In genomic region chr15:92817339-92817886, GRCh38 we compare ENCODE assay signal across 1 cellular context.
A peak's percentile ranks its signal among the peaks of the same experiment; 100 is the strongest.
TF ChIP-seq lines count a peak whose summit lies in the region.

No MANE protein-coding gene starts in this region.

TF ChIP-seq in K562, 482 proteins besides CTCF, POLR2A, EP300 and RAD21 (continued from another document and continues in another):
- TF ChIP-seq ZNF561 (CRISPR knock-in tag; conservative IDR thresholded peaks at IDR 0.05) (no peak), TEAD4 (IDR thresholded peaks at IDR 0.05; ENCODE audit: low read length) (no peak), TEAD4 (CRISPR knock-in tag; IDR thresholded peaks at IDR 0.05; ENCODE audit: borderline replicate concordance) (no peak), SOX6 (IDR thresholded peaks at IDR 0.05) (peak; percentile 34; the same call in 1 of the 2 replicates), ZBTB7A (IDR thresholded peaks at IDR 0.05; ENCODE audit: borderline replicate concordance, control insufficient read depth, low read depth, low read length) (no peak), ZNF41 (CRISPR knock-in tag; conservative IDR thresholded peaks at IDR 0.05) (no peak), TEAD1 (CRISPR knock-in tag; IDR thresholded peaks at IDR 0.05) (no peak), E2F4 (CRISPR knock-in tag; IDR thresholded peaks at IDR 0.05; ENCODE audit: low read depth) (no peak), CCNT2 (IDR thresholded peaks at IDR 0.05; ENCODE audit: borderline replicate concordance, extremely low read depth, insufficient read length, low read depth, low read length) (no peak), PKNOX1 (IDR thresholded peaks at IDR 0.05) (peak; percentile 87), BMI1 (IDR thresholded peaks at IDR 0.05; ENCODE audit: low read length) (no peak), MCM3 (IDR thresholded peaks at IDR 0.05) (no peak), GTF3C2 (IDR thresholded peaks at IDR 0.05; ENCODE audit: borderline replicate concordance, extremely low read depth, insufficient read length) (no peak), SMARCB1 (IDR thresholded peaks at IDR 0.05; ENCODE audit: insufficient read length, low read depth) (peak; percentile 69), ZNF778 (CRISPR knock-in tag; IDR thresholded peaks at IDR 0.05) (no peak), PYGO2 (tag; IDR thresholded peaks at IDR 0.05) (no peak), GABPB1 (CRISPR knock-in tag; IDR thresholded peaks at IDR 0.05) (0 out of 2 replicates have a peak, but pooled peaks have one; percentile 26), NFIX (CRISPR knock-in tag; IDR thresholded peaks at IDR 0.05; ENCODE audit: low read depth) (no peak), OTX1 (CRISPR knock-in tag; IDR thresholded peaks at IDR 0.05) (no peak), RFX5 (IDR thresholded peaks at IDR 0.05; ENCODE audit: low read depth, low read length) (no peak), FOSL1 (tag; conservative IDR thresholded peaks at IDR 0.05) (0 out of 2 replicates have a peak, but pooled peaks have one; percentile 9), HDAC1 (IDR thresholded peaks at IDR 0.05) (peak; percentile 49 to 55; a peak in 1 of 4 replicates), MTA2 (IDR thresholded peaks at IDR 0.05; ENCODE audit: low read depth) (peak; percentile 29; the same call in 1 of the 2 replicates), GATA2 (CRISPR knock-in tag; IDR thresholded peaks at IDR 0.05) (no peak), TFE3 (CRISPR knock-in tag; IDR thresholded peaks at IDR 0.05) (no peak), ARID1B (IDR thresholded peaks at IDR 0.05) (peak; percentile 71), MEIS2 (IDR thresholded peaks at IDR 0.05; ENCODE audit: partially characterized antibody) (peak; percentile 93), LARP7 (IDR thresholded peaks at IDR 0.05) (0 out of 2 replicates have a peak, but pooled peaks have one; percentile 31), PTRF (tag; IDR thresholded peaks at IDR 0.05) (no peak), PHB2 (IDR thresholded peaks at IDR 0.05; ENCODE audit: low read depth) (no peak), TAL1 (IDR thresholded peaks at IDR 0.05) (0 out of 2 replicates have a peak, but pooled peaks have one; percentile 1), ARNT (IDR thresholded peaks at IDR 0.05) (0 out of 4 replicates have a peak, but pooled peaks of 1 of the 2 experiments have one; percentile 48), MCM5 (IDR thresholded peaks at IDR 0.05; ENCODE audit: low read depth) (no peak), ZNF780A (CRISPR knock-in tag; IDR thresholded peaks at IDR 0.05) (no peak), ZNF318 (IDR thresholded peaks at IDR 0.05; ENCODE audit: borderline replicate concordance in 1 of 2, low read depth in 1 of 2) (no peak), ZNF436 (CRISPR knock-in tag; IDR thresholded peaks at IDR 0.05) (no peak), ZNF644 (tag; IDR thresholded peaks at IDR 0.05; ENCODE audit: low read depth) (no peak), TRIM25 (IDR thresholded peaks at IDR 0.05; ENCODE audit: borderline replicate concordance) (no peak), LEF1 (IDR thresholded peaks at IDR 0.05) (peak; percentile 87), ZBTB33 (CRISPR knock-in tag; IDR thresholded peaks at IDR 0.05) (no peak; the same call in 1 of the 2 replicates), DPF2 (IDR thresholded peaks at IDR 0.05) (peak; percentile 91), GATAD2A (IDR thresholded peaks at IDR 0.05) (no peak), BACH1 (tag; IDR thresholded peaks at IDR 0.05) (no peak), SPI1 (IDR thresholded peaks at IDR 0.05; ENCODE audit: borderline replicate concordance, low read depth, low read length) (peak; percentile 98), PHB (CRISPR knock-in tag; IDR thresholded peaks at IDR 0.05) (no peak), CBX2 (IDR thresholded peaks at IDR 0.05; ENCODE audit: insufficient read depth, low read length, poor library complexity, severe bottlenecking) (no peak), ZBTB12 (CRISPR knock-in tag; IDR thresholded peaks at IDR 0.05) (no peak), CXXC5 (CRISPR knock-in tag; IDR thresholded peaks at IDR 0.05) (peak; percentile 41; the same call in 1 of the 2 replicates), CBFA2T3 (IDR thresholded peaks at IDR 0.05) (no peak; the same call in 1 of the 2 replicates)
